In genomic region chr4:85244638-85245037, GRCh38 we compare ENCODE assay signal across 24 cellular contexts.
"Had no signal": no experiment of that assay in that cellular context is flagged by ENCODE, and none has a peak within 500 bp of the region (broad histone marks: within the 10 kb centered on the region; RNA-seq: fewer than 3 reads in every experiment).

No MANE protein-coding gene starts in this region.

- H3K79me2 ChIP-seq: hepatocyte had no signal

- H3K4me1 ChIP-seq: colonic mucosa, esophagus muscularis mucosa, esophagus squamous epithelium, foreskin keratinocyte, gastrocnemius medialis, gastroesophageal sphincter, heart left ventricle, heart right ventricle had no signal

- H3K4me2 ChIP-seq: hepatocyte had no signal

- H3K27me3 ChIP-seq: colonic mucosa, dorsolateral prefrontal cortex, esophagus muscularis mucosa, esophagus squamous epithelium, gastrocnemius medialis, gastroesophageal sphincter, heart left ventricle, heart right ventricle had no signal

- H2AFZ ChIP-seq: hepatocyte had no signal

- H3K4me3 ChIP-seq: colonic mucosa, coronary artery, dorsolateral prefrontal cortex, esophagus muscularis mucosa, esophagus squamous epithelium, gastrocnemius medialis, gastroesophageal sphincter, heart left ventricle, heart right ventricle, hepatocyte had no signal

- H3K36me3 ChIP-seq: colonic mucosa, esophagus muscularis mucosa, esophagus squamous epithelium, gastrocnemius medialis, gastroesophageal sphincter, heart left ventricle, heart right ventricle had no signal

- ATAC-seq: effector memory CD8-positive, alpha-beta T cell; esophagus mucosa; foreskin keratinocyte; gastrocnemius medialis; gastroesophageal sphincter; heart left ventricle; heart right ventricle had no signal

- H3K27ac ChIP-seq: colonic mucosa, coronary artery, dorsolateral prefrontal cortex, epithelial cell of prostate, esophagus muscularis mucosa, esophagus squamous epithelium, foreskin keratinocyte, gastrocnemius medialis, gastroesophageal sphincter, heart left ventricle, heart right ventricle, hepatocyte had no signal

- DNase-seq: colonic mucosa; cortex of kidney; dermis blood vessel endothelial cell; dorsolateral prefrontal cortex; effector CD4-positive, alpha-beta T cell; effector CD8-positive, alpha-beta T cell; effector memory CD4-positive, alpha-beta T cell; effector memory CD8-positive, alpha-beta T cell; endodermal cell; erythroblast; esophagus squamous epithelium; foreskin keratinocyte; foreskin melanocyte; gastrocnemius medialis; glutamatergic neuron; head of caudate nucleus; heart left ventricle; heart right ventricle had no signal

- H3K9me3 ChIP-seq: colonic mucosa, esophagus squamous epithelium, gastrocnemius medialis, gastroesophageal sphincter had no signal
